ENCODE assay signal across 11 cellular contexts in genomic region chr3:53250881-53251605, GRCh38. TPM values are rescaled to one million over a fixed set of nuclear protein-coding genes. Genes with fewer than 3 reads are reported as not detected.
DNase-seq lines count a peak whose midpoint lies in the region; ATAC-seq, FAIRE-seq and TF ChIP-seq lines count a peak whose summit lies in the region.
"Had no signal": no experiment of that assay in that cellular context is flagged by ENCODE, and none has a peak within 500 bp of the region (broad histone marks: within the 10 kb centered on the region; RNA-seq: fewer than 3 reads in every experiment).

No MANE protein-coding gene starts in this region.

- intact Hi-C loops in right cardiac atrium (cut with DNase I) (no loop called here), Right ventricle myocardium superior (cut with DNase I) (no loop called here), HepG2 (cut with micrococcal nuclease; ENCODE audit: unreplicated experiment) (no loop called here), vagina (cut with DNase I) (no loop called here)
- intact Hi-C loops in activated T-helper 2 cell treated with anti-CD3 and anti-CD28 coated beads, Interferon-gamma antibody, Interleukin-2, Interleukin-4, amounts not matched to agents 10 μg/mL and 5 μg/mL and 100 μg/mL, durations not matched to agents 14 hours and 24 hours and 36 hours (cut with micrococcal nuclease): no loop called here

- peaks cover 41% of the 10 kb centered on the region for H3K36me3 Mint-ChIP-seq in activated T-helper 2 cell treated with anti-CD3 and anti-CD28 coated beads, Interferon-gamma antibody, Interleukin-2, Interleukin-4, amounts not matched to agents 10 μg/mL and 5 μg/mL and 100 μg/mL, durations not matched to agents 14 hours and 24 hours and 36 hours (ENCODE audit: low read depth)
- peaks cover 23% of the 10 kb centered on the region for H3K36me3 Mint-ChIP-seq in type B pancreatic cell

- H3K79me2 ChIP-seq in HepG2 (ENCODE audit: insufficient read depth, low read length) (peaks cover 89% of the 10 kb centered on the region), SK-N-SH (ENCODE audit: insufficient read depth) (peaks cover 97% of the 10 kb centered on the region)

- TF ChIP-seq EP300 in HepG2 (IDR thresholded peaks at IDR 0.05; ENCODE audit: low read depth in 2 of 2, low read length in 2 of 2) (no peak), HepG2 (CRISPR knock-in tag; IDR thresholded peaks at IDR 0.05; ENCODE audit: borderline replicate concordance) (no peak), SK-N-SH (IDR thresholded peaks at IDR 0.05; ENCODE audit: borderline replicate concordance in 1 of 2, low read depth in 1 of 2, low read length in 1 of 2) (no peak)

- H3K4me3 ChIP-seq in right cardiac atrium (ENCODE audit: low read length): no peak overlapping the region
- H3K4me3 ChIP-seq in HepG2 (replicated peaks in 1 of 3; ENCODE audit: insufficient read depth in 1 of 3, low read depth in 2 of 3, low read length in 3 of 3): peak overlapping the region in 1 of 3 experiments; percentile 11; a peak in 1 of 6 replicates
- H3K4me3 ChIP-seq in vagina: no peak overlapping the region
- no peak overlapping the region for H3K4me3 ChIP-seq in SK-N-SH (ENCODE audit: low read depth in 2 of 2, low read length in 1 of 2)

- H4K20me1 ChIP-seq in HepG2 (ENCODE audit: insufficient read depth, low read length): peaks cover 73% of the 10 kb centered on the region
- peaks cover 93% of the 10 kb centered on the region for H4K20me1 ChIP-seq in SK-N-SH (ENCODE audit: insufficient read depth)

- TF ChIP-seq POLR2A in HepG2 (IDR thresholded peaks at IDR 0.05; ENCODE audit: insufficient read depth in 1 of 2, low read depth in 2 of 2, low read length in 2 of 2): peak in 1 of 2 experiments; percentile 38; a peak in 1 of 4 replicates
- no peak for TF ChIP-seq POLR2A in vagina (IDR thresholded peaks at IDR 0.05)

- peak; percentile 83 for FAIRE-seq in HepG2 (lab: Jason Lieb, UNC)
- FAIRE-seq: GM18507 had no signal

- H3K9ac ChIP-seq in HepG2 (ENCODE audit: insufficient read depth, low read depth, low read length): no peak overlapping the region
- H3K9ac ChIP-seq in SK-N-SH: no peak overlapping the region

- POLR2A ChIA-PET in HepG2 (lab: Yijun Ruan, JAX): interaction anchor here (0.7 kb wide), 1 partner anchor 97 kb away, joined by 3 read pairs; no protein-coding TSS in a partner anchor
- POLR2A ChIA-PET in SK-N-SH (lab: Yijun Ruan, JAX): no interaction called here

- H3K4me2 ChIP-seq in HepG2 (ENCODE audit: low read depth, low read length): peak overlapping the region; percentile 97
- no peak overlapping the region for H3K4me2 ChIP-seq in SK-N-SH

- no peak for TF ChIP-seq CTCF in HepG2 (CRISPR knock-in tag; IDR thresholded peaks at IDR 0.05)
- no peak for TF ChIP-seq CTCF in type B pancreatic cell (conservative IDR thresholded peaks at IDR 0.05)
- TF ChIP-seq CTCF in vagina (IDR thresholded peaks at IDR 0.05): no peak
- TF ChIP-seq CTCF in SK-N-SH (IDR thresholded peaks at IDR 0.05): no peak

- in situ Hi-C loops in HepG2 (cut with HindIII; ENCODE audit: extremely low pct_ligation_motif_present, low pct_unique_long_range_greater_than_20kb): no loop called here

- H3K27ac ChIP-seq in right cardiac atrium (ENCODE audit: low read length) (peak overlapping the region; percentile 25), HepG2 (ENCODE audit: extremely low read length, insufficient read depth, low read length) (peak overlapping the region; percentile 55), vagina (no peak overlapping the region), SK-N-SH (ENCODE audit: low read depth in 2 of 2, low read length in 1 of 2) (no peak overlapping the region; a peak in 1 of 4 replicates)

- no peaks in the 10 kb centered on the region for H3F3A ChIP-seq in SK-N-SH (replicated peaks; ENCODE audit: insufficient read depth)

- H3K27ac Mint-ChIP-seq in activated T-helper 2 cell treated with anti-CD3 and anti-CD28 coated beads, Interferon-gamma antibody, Interleukin-2, Interleukin-4, amounts not matched to agents 10 μg/mL and 5 μg/mL and 100 μg/mL, durations not matched to agents 14 hours and 24 hours and 36 hours: no peak overlapping the region
- H3K27ac Mint-ChIP-seq in type B pancreatic cell: peak overlapping the region; percentile 46

- no peaks in the 10 kb centered on the region for H3K27me3 ChIP-seq in right cardiac atrium (ENCODE audit: control insufficient read depth, insufficient read depth)
- no peaks in the 10 kb centered on the region; a peak in 1 of 5 replicates for H3K27me3 ChIP-seq in HepG2 (ENCODE audit: control insufficient read depth in 1 of 2, insufficient read depth in 2 of 2, low read length in 2 of 2)
- no peaks in the 10 kb centered on the region for H3K27me3 ChIP-seq in vagina
- no peaks in the 10 kb centered on the region for H3K27me3 ChIP-seq in SK-N-SH (ENCODE audit: insufficient read depth)

- no peak for TF ChIP-seq RAD21 in HepG2 (CRISPR knock-in tag; IDR thresholded peaks at IDR 0.05)
- TF ChIP-seq RAD21 in SK-N-SH (IDR thresholded peaks at IDR 0.05; ENCODE audit: low read length): no peak

- peaks cover 48% of the 10 kb centered on the region for H3K4me1 Mint-ChIP-seq in activated T-helper 2 cell treated with anti-CD3 and anti-CD28 coated beads, Interferon-gamma antibody, Interleukin-2, Interleukin-4, amounts not matched to agents 10 μg/mL and 5 μg/mL and 100 μg/mL, durations not matched to agents 14 hours and 24 hours and 36 hours (ENCODE audit: low read depth)
- peaks cover 22% of the 10 kb centered on the region for H3K4me1 Mint-ChIP-seq in type B pancreatic cell (ENCODE audit: unreplicated experiment)

- H3K4me1 ChIP-seq in right cardiac atrium (ENCODE audit: control insufficient read depth, insufficient read depth, low read length) (peaks cover 13% of the 10 kb centered on the region), HepG2 (ENCODE audit: insufficient read depth, low read length) (peaks cover 58% of the 10 kb centered on the region), vagina (peaks cover 62% of the 10 kb centered on the region), SK-N-SH (ENCODE audit: control insufficient read depth in 1 of 2, insufficient read depth in 2 of 2, low read depth in 1 of 2, low read length in 1 of 2) (peaks cover 11 to 19% of the 10 kb centered on the region in 2 experiments; a peak in 2 of 4 replicates)

- H3K9me3 Mint-ChIP-seq in activated T-helper 2 cell treated with anti-CD3 and anti-CD28 coated beads, Interferon-gamma antibody, Interleukin-2, Interleukin-4, amounts not matched to agents 10 μg/mL and 5 μg/mL and 100 μg/mL, durations not matched to agents 14 hours and 24 hours and 36 hours: no peaks in the 10 kb centered on the region
- no peaks in the 10 kb centered on the region for H3K9me3 Mint-ChIP-seq in type B pancreatic cell

- no peaks in the 10 kb centered on the region for H3K27me3 Mint-ChIP-seq in activated T-helper 2 cell treated with anti-CD3 and anti-CD28 coated beads, Interferon-gamma antibody, Interleukin-2, Interleukin-4, amounts not matched to agents 10 μg/mL and 5 μg/mL and 100 μg/mL, durations not matched to agents 14 hours and 24 hours and 36 hours (ENCODE audit: low read depth)
- H3K27me3 Mint-ChIP-seq in type B pancreatic cell: no peaks in the 10 kb centered on the region

- DNase-seq in right cardiac atrium (peak in 2 of 3 donors; percentile 7 to 48), Right ventricle myocardium superior (no peak), HepG2 (ENCODE audit: low spot score) (peak; percentile 75), type B pancreatic cell (ENCODE audit: extremely low spot score, unreplicated experiment) (no peak), vagina (ENCODE audit: extremely low spot score in 2 of 2) (no peak), SK-N-SH (no peak)
- no peak for DNase-seq in activated T-helper 2 cell treated with anti-CD3 and anti-CD28 coated beads, Interferon-gamma antibody, Interleukin-2, Interleukin-4, amounts not matched to agents 10 μg/mL and 5 μg/mL and 100 μg/mL, durations not matched to agents 14 hours and 24 hours and 36 hours (ENCODE audit: low spot score)
- DNase-seq in stimulated activated CD8-positive, alpha-beta memory T cell treated with anti-CD3 and anti-CD28 coated beads, Interleukin-4, amount 100 ng/mL, for 48 hours: no peak
- DNase-seq: activated gamma-delta T cell treated with Interleukin-2 at 50 U/mL for 16 hours had no signal

- CTCF ChIA-PET in HepG2 (lab: Yijun Ruan, JAX; ENCODE audit: low intra/inter-chr PET ratio, low total read pairs) (no interaction called here), SK-N-SH (lab: Yijun Ruan, JAX) (no interaction called here)

- H3K9me3 ChIP-seq in right cardiac atrium (ENCODE audit: control insufficient read depth, low read length) (no peaks in the 10 kb centered on the region), HepG2 (ENCODE audit: low read length) (no peaks in the 10 kb centered on the region), vagina (no peaks in the 10 kb centered on the region), SK-N-SH (no peaks in the 10 kb centered on the region)

- no TSS peak for BruUV-seq in HepG2 (replicated peaks; lab: Mats Ljungman, UMichigan)

- no peaks in the 10 kb centered on the region for H3K9me2 ChIP-seq in SK-N-SH

- H2AFZ ChIP-seq in HepG2 (ENCODE audit: low read length) (no peak overlapping the region), SK-N-SH (ENCODE audit: low read depth) (no peak overlapping the region)

- ATAC-seq in right cardiac atrium (no peak), Right ventricle myocardium superior (ENCODE audit: poor library complexity) (no peak), HepG2 (peak; percentile 45)
- ATAC-seq: esophagus mucosa had no signal

- peak overlapping the region; percentile 64 for H3K4me3 Mint-ChIP-seq in activated T-helper 2 cell treated with anti-CD3 and anti-CD28 coated beads, Interferon-gamma antibody, Interleukin-2, Interleukin-4, amounts not matched to agents 10 μg/mL and 5 μg/mL and 100 μg/mL, durations not matched to agents 14 hours and 24 hours and 36 hours (ENCODE audit: low read depth)
- peak overlapping the region; percentile 39 for H3K4me3 Mint-ChIP-seq in type B pancreatic cell

- H3K36me3 ChIP-seq in HepG2 (replicated peaks in 1 of 2; ENCODE audit: control insufficient read depth in 1 of 2, insufficient read depth in 2 of 2, low read length in 2 of 2): peaks cover 0 to 1% of the 10 kb centered on the region in 2 experiments; a peak in 2 of 5 replicates
- peaks cover 0 to 5% of the 10 kb centered on the region in 2 donors for H3K36me3 ChIP-seq in vagina
- peaks cover 0 to 13% of the 10 kb centered on the region in 2 experiments for H3K36me3 ChIP-seq in SK-N-SH (replicated peaks in 1 of 2; ENCODE audit: control insufficient read depth in 1 of 2, insufficient read depth in 2 of 2, low read length in 1 of 2)

- WGBS in right cardiac atrium: 78% methylated on average over 4 of the region's 4 CpGs
- WGBS in HepG2 (ENCODE audit: low lambda C conversion rate): 71% methylated on average over 4 of the region's 4 CpGs
- WGBS in SK-N-SH (ENCODE audit: low lambda C conversion rate): 94% methylated on average over 4 of the region's 4 CpGs

RNA-seq across cellular contexts. Expression of gene TKT, which starts 4.8 kb away (rescaled TPM):
- 10 to 100 TPM; 40.3 to 61.8 (median 42.7) TPM for total RNA-seq in right cardiac atrium
- polyA plus RNA-seq in right cardiac atrium: 37.7 TPM
- 43.6 TPM for total RNA-seq in Right ventricle myocardium superior
- total RNA-seq in activated T-helper 2 cell treated with anti-CD3 and anti-CD28 coated beads, Interferon-gamma antibody, Interleukin-2, Interleukin-4, amounts not matched to agents 10 μg/mL and 5 μg/mL and 100 μg/mL, durations not matched to agents 14 hours and 24 hours and 36 hours: 363 and 374 TPM in 2 replicates
- 196 and 238 TPM in 2 replicates for total RNA-seq in HepG2 (2016; rRNA removed; fragmentation: Illumina TruSeq; extraction: Trizol)
- 73.9 and 83.5 TPM in 2 replicates for total RNA-seq in HepG2 (2016; cell fraction: cytosol; rRNA removed; fragmentation: Illumina TruSeq; extraction: Trizol; ENCODE audit: low read depth)
- total RNA-seq in HepG2 (2016; cell fraction: insoluble cytoplasmic fraction; rRNA removed; fragmentation: Illumina TruSeq; extraction: Trizol): 153 and 251 TPM in 2 replicates
- total RNA-seq in HepG2 (2016; cell fraction: membrane; rRNA removed; fragmentation: Illumina TruSeq; extraction: Trizol): 138 and 161 TPM in 2 replicates
- total RNA-seq in HepG2 (2016; cell fraction: nucleus; rRNA removed; fragmentation: Illumina TruSeq; extraction: Trizol): 157 and 193 TPM in 2 replicates
- polyA plus RNA-seq in HepG2 (2011; rRNA removed): 150 and 188 TPM in 2 replicates
- polyA plus RNA-seq in HepG2 (2011; cell fraction: cytosol; rRNA removed): 105 and 148 TPM in 2 replicates
- 113 and 116 TPM in 2 replicates for polyA plus RNA-seq in HepG2 (2011; cell fraction: nucleus; rRNA removed)
- polyA plus RNA-seq in HepG2 (2012): 234 and 367 TPM in 2 replicates
- polyA plus RNA-seq in HepG2 (2016; cell fraction: cytosol; fragmentation: Illumina TruSeq; extraction: Trizol; ENCODE audit: low read depth): 126 and 140 TPM in 2 replicates
- 190 and 266 TPM in 2 replicates for polyA plus RNA-seq in HepG2 (2016; cell fraction: insoluble cytoplasmic fraction; fragmentation: Illumina TruSeq; extraction: Trizol; ENCODE audit: low read depth)
- 168 and 215 TPM in 2 replicates for polyA plus RNA-seq in HepG2 (2016; cell fraction: membrane; fragmentation: Illumina TruSeq; extraction: Trizol; ENCODE audit: low read depth)
- polyA plus RNA-seq in HepG2 (2016; cell fraction: nucleus; fragmentation: Illumina TruSeq; extraction: Trizol; ENCODE audit: insufficient read depth, low read depth): 308 and 328 TPM in 2 replicates
- 280 and 471 TPM in 2 replicates for polyA minus RNA-seq in HepG2 (2011; rRNA and poly(A)+ RNA removed; ENCODE audit: low replicate concordance)
- 128 and 140 TPM in 2 replicates for polyA minus RNA-seq in HepG2 (2011; cell fraction: cytosol; rRNA and poly(A)+ RNA removed)
- 47.4 and 62.7 TPM in 2 replicates for polyA minus RNA-seq in HepG2 (2011; cell fraction: nucleus; rRNA and poly(A)+ RNA removed)
- total RNA-seq in type B pancreatic cell (ENCODE audit: low replicate concordance): 318 and 518 TPM in 2 replicates
- total RNA-seq in vagina: 423 TPM
- polyA plus RNA-seq in SK-N-SH (2012; rRNA removed): 119 and 144 TPM in 2 replicates
- 70.5 and 99.2 TPM in 2 replicates for polyA plus RNA-seq in SK-N-SH (2012; cell fraction: cytosol; rRNA removed)
- polyA plus RNA-seq in SK-N-SH (2012; cell fraction: nucleus; rRNA removed): 178 and 225 TPM in 2 replicates

Comparison
In these comparisons a context has a peak if more than half of its experiments do, and no peak if none do; other contexts are left out.
1. DNase-seq: peak in right cardiac atrium (2 of 3) and HepG2 (single experiment); none in Right ventricle myocardium superior (single experiment), activated T-helper 2 cell treated with anti-CD3 and anti-CD28 coated beads, Interferon-gamma antibody, Interleukin-2, Interleukin-4, amounts not matched to agents 10 μg/mL and 5 μg/mL and 100 μg/mL, durations not matched to agents 14 hours and 24 hours and 36 hours (single experiment), type B pancreatic cell (single experiment), stimulated activated CD8-positive, alpha-beta memory T cell treated with anti-CD3 and anti-CD28 coated beads, Interleukin-4, amount 100 ng/mL, for 48 hours (single experiment), vagina (0 of 2) and SK-N-SH (single experiment).
2. H3K27ac ChIP-seq: peak in right cardiac atrium (single experiment) and HepG2 (single experiment); none in vagina (single experiment) and SK-N-SH (0 of 2).